ENCODE assay signal across 10 cellular contexts in genomic region chr13:61410669-61411297, GRCh38. TPM values are rescaled to one million over a fixed set of nuclear protein-coding genes. Genes with fewer than 3 reads are reported as not detected.
DNase-seq lines count a peak whose midpoint lies in the region; ATAC-seq and TF ChIP-seq lines count a peak whose summit lies in the region.
"Had no signal": no experiment of that assay in that cellular context is flagged by ENCODE, and none has a peak within 500 bp of the region (broad histone marks: within the 10 kb centered on the region; RNA-seq: fewer than 3 reads in every experiment).

No MANE protein-coding gene starts in this region.

- H3K4me3 Mint-ChIP-seq in neural crest cell, result no peak overlapping the region
- H3K4me3 Mint-ChIP-seq: memory B cell had no signal

- peak; percentile 27 for DNase-seq in DMS 273 (lab: John Stamatoyannopoulos, UW; ENCODE audit: unreplicated experiment)
- no peak for DNase-seq in DMS 273 treated with DMSO at 0.1 percent for 48 hours (lab: John Stamatoyannopoulos, UW)
- peak; percentile 1 for DNase-seq in MV-4-11 (lab: John Stamatoyannopoulos, UW)
- DNase-seq in T47D (ENCODE audit: low read depth in 1 of 2, low spot score in 1 of 2), result peak; percentile 21 to 23
- no peak for DNase-seq in neural crest cell (ENCODE audit: low read depth, low spot score)
- no peak for DNase-seq in sciatic nerve (ENCODE audit: low spot score)
- DNase-seq: stimulated activated naive CD4-positive, alpha-beta T cell had no signal

- TF ChIP-seq CTCF in neural crest cell (conservative IDR thresholded peaks at IDR 0.05), result peak; percentile 78

- peaks cover 25% of the 10 kb centered on the region for H3K4me1 Mint-ChIP-seq in neural crest cell
- H3K4me1 Mint-ChIP-seq: memory B cell had no signal

- in situ Hi-C loops in T47D (cut with HindIII; ENCODE audit: low pct_unique_long_range_greater_than_20kb, low sequenced_read_pairs), result no loop called here

- no peaks in the 10 kb centered on the region for H3K9me3 Mint-ChIP-seq in neural crest cell

- intact Hi-C loops in sciatic nerve (cut with DNase I), result no loop called here

- no peaks in the 10 kb centered on the region for H3K36me3 Mint-ChIP-seq in neural crest cell (ENCODE audit: low read depth)
- H3K36me3 Mint-ChIP-seq: memory B cell had no signal

- H3K27me3 Mint-ChIP-seq in neural crest cell (ENCODE audit: low read depth), result peaks cover 54% of the 10 kb centered on the region

- no peak overlapping the region for H3K27ac Mint-ChIP-seq in neural crest cell (ENCODE audit: unreplicated experiment)
- H3K27ac Mint-ChIP-seq: memory B cell had no signal

- ATAC-seq in GM18520 (IDR thresholded peaks at IDR 0.05; ENCODE audit: unreplicated experiment) (no peak), GM18511 (IDR thresholded peaks at IDR 0.05; ENCODE audit: unreplicated experiment) (no peak), sciatic nerve (no peak)

RNA-seq across cellular contexts. Expression of gene PCDH20, which starts 4.9 kb away (rescaled TPM):
- total RNA-seq in neural crest cell, result 0.16 and 0.18 TPM in 2 replicates
- 0.45 TPM for total RNA-seq in sciatic nerve

Comparison
In these comparisons a context has a peak if more than half of its experiments do, and no peak if none do; other contexts are left out.
1. DNase-seq: peak in DMS 273 (single experiment), MV-4-11 (single experiment) and T47D (2 of 2); none in DMS 273 treated with DMSO at 0.1 percent for 48 hours (single experiment), neural crest cell (single experiment) and sciatic nerve (single experiment).